16 cellular contexts compared by ENCODE assay signal in the genomic region with DNA sequence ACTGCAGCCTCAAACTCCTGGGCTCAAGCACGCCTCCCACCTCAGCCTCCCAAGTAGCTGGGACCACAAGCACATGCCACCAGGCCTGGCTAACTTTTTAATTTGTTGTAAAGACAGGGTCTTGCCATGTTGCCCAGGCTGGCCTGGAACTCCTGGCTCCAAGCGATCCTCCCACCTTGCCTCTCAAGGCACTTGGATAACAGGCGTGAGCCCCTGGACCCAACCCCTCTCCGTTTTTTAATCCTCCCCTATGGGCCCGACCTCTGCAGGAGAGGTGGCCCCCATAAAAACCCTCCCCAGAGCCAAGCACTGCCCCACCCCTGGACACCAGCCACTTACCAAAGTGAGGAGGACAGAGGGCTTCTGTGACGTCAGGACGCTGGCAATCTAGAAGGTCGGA. TPM values are rescaled to one million over a fixed set of nuclear protein-coding genes. Genes with fewer than 3 reads are reported as not detected.
A peak's percentile ranks its signal among the peaks of the same experiment; 100 is the strongest.
DNase-seq lines count a peak whose midpoint lies in the region; ATAC-seq, FAIRE-seq and TF ChIP-seq lines count a peak whose summit lies in the region.
"Had no signal": no experiment of that assay in that cellular context is flagged by ENCODE, and none has a peak within 500 bp of the region (broad histone marks: within the 10 kb centered on the region; RNA-seq: fewer than 3 reads in every experiment).

No MANE protein-coding gene starts in this region.

- no peak for FAIRE-seq in HepG2 (lab: Jason Lieb, UNC)
- FAIRE-seq: GM12878 had no signal

- TF ChIP-seq RAD21 in HepG2 (CRISPR knock-in tag; IDR thresholded peaks at IDR 0.05) = no peak

- POLR2A ChIA-PET in HepG2 (lab: Yijun Ruan, JAX) = no interaction called here

- CTCF ChIA-PET in HepG2 (lab: Yijun Ruan, JAX; ENCODE audit: low intra/inter-chr PET ratio, low total read pairs) = no interaction called here

- in situ Hi-C loops in HepG2 (cut with HindIII; ENCODE audit: extremely low pct_ligation_motif_present, low pct_unique_long_range_greater_than_20kb) = no loop called here

- TF ChIP-seq POLR2A in right lobe of liver (IDR thresholded peaks at IDR 0.05) (no peak), HepG2 (IDR thresholded peaks at IDR 0.05; ENCODE audit: insufficient read depth in 1 of 2, low read depth in 2 of 2, low read length in 2 of 2) (no peak), sigmoid colon (IDR thresholded peaks at IDR 0.05) (no peak)

- TF ChIP-seq CTCF in right lobe of liver (IDR thresholded peaks at IDR 0.05) (no peak), HepG2 (CRISPR knock-in tag; IDR thresholded peaks at IDR 0.05) (no peak), left lung (IDR thresholded peaks at IDR 0.05) (no peak), sigmoid colon (IDR thresholded peaks at IDR 0.05) (no peak)

- DNase-seq in right lobe of liver (peak in 2 of 3 donors; percentile 4 to 8), HepG2 (ENCODE audit: low spot score) (no peak), left lung (peak; percentile 12 to 53), sigmoid colon (peak; percentile 38), superior temporal gyrus (ENCODE audit: extremely low spot score) (no peak)
- DNase-seq: CD8-positive, alpha-beta T cell; DMS 273 treated with DMSO at 0.1 percent for 48 hours; DMS53; DND-41; EL; GM23248 had no signal

- H3K4me3 ChIP-seq in right lobe of liver = no peak overlapping the region
- no peak overlapping the region for H3K4me3 ChIP-seq in HepG2 (replicated peaks in 1 of 3; ENCODE audit: insufficient read depth in 1 of 3, low read depth in 2 of 3, low read length in 3 of 3)
- H3K4me3 ChIP-seq in left lung = no peak overlapping the region
- no peak overlapping the region for H3K4me3 ChIP-seq in sigmoid colon
- H3K4me3 ChIP-seq: BLaER1 treated with 17β-estradiol and CSF1 and Interleukin-3, amounts not matched to agents 10 nM and 100 nM; GM12878; GM23248; HAP-1 had no signal

- H3K36me3 ChIP-seq in right lobe of liver (peaks cover 0 to 24% (median 4%) of the 10 kb centered on the region in 4 donors), HepG2 (replicated peaks in 1 of 2; ENCODE audit: control insufficient read depth in 1 of 2, insufficient read depth in 2 of 2, low read length in 2 of 2) (peaks cover 2 to 7% of the 10 kb centered on the region in 2 experiments; a peak in 2 of 5 replicates), left lung (peaks cover 0 to 27% of the 10 kb centered on the region in 2 donors), sigmoid colon (peaks cover 0 to 27% (median 0%) of the 10 kb centered on the region in 4 donors)
- H3K36me3 ChIP-seq: HAP-1 had no signal

- H3K79me2 ChIP-seq in HepG2 (ENCODE audit: insufficient read depth, low read length) = no peaks in the 10 kb centered on the region

- no peak for ATAC-seq in right lobe of liver
- ATAC-seq in HepG2 = no peak
- ATAC-seq in left lung = no peak
- ATAC-seq in HG03159 (IDR thresholded peaks at IDR 0.05; ENCODE audit: unreplicated experiment) = no peak
- no peak for ATAC-seq in GM19463 (IDR thresholded peaks at IDR 0.05; ENCODE audit: unreplicated experiment)
- ATAC-seq: CD8-positive, alpha-beta T cell; GM12878 had no signal

- no TSS peak for BruUV-seq in HepG2 (replicated peaks; lab: Mats Ljungman, UMichigan)

- 85% methylated on average over 5 of the region's 8 CpGs for WGBS in right lobe of liver (ENCODE audit: insufficient coverage, low coverage, low lambda C conversion rate, missing lambda C conversion rate)
- 97% methylated on average over 8 of the region's 8 CpGs for WGBS in HepG2 (ENCODE audit: low lambda C conversion rate)
- 85 to 93% methylated on average over 8 of the region's 8 CpGs for WGBS in sigmoid colon, 2 donors

- no peaks in the 10 kb centered on the region for H4K20me1 ChIP-seq in HepG2 (ENCODE audit: insufficient read depth, low read length)

- H3K27ac ChIP-seq in right lobe of liver = no peak overlapping the region
- H3K27ac ChIP-seq in HepG2 (ENCODE audit: extremely low read length, insufficient read depth, low read length) = no peak overlapping the region
- H3K27ac ChIP-seq in left lung = no peak overlapping the region
- no peak overlapping the region for H3K27ac ChIP-seq in sigmoid colon
- H3K27ac ChIP-seq: BLaER1 treated with 17β-estradiol and CSF1 and Interleukin-3, amounts not matched to agents 10 nM and 100 nM; GM23248 had no signal

- no peak for TF ChIP-seq EP300 in HepG2 (IDR thresholded peaks at IDR 0.05; ENCODE audit: low read depth in 2 of 2, low read length in 2 of 2)
- no peak for TF ChIP-seq EP300 in HepG2 (CRISPR knock-in tag; IDR thresholded peaks at IDR 0.05; ENCODE audit: borderline replicate concordance)
- no peak for TF ChIP-seq EP300 in sigmoid colon (IDR thresholded peaks at IDR 0.05)

- H3K27me3 ChIP-seq in right lobe of liver (no peaks in the 10 kb centered on the region), HepG2 (ENCODE audit: control insufficient read depth in 1 of 2, insufficient read depth in 2 of 2, low read length in 2 of 2) (no peaks in the 10 kb centered on the region), left lung (no peaks in the 10 kb centered on the region), sigmoid colon (no peaks in the 10 kb centered on the region)
- H3K27me3 ChIP-seq: BLaER1 treated with 17β-estradiol and CSF1 and Interleukin-3, amounts not matched to agents 10 nM and 100 nM had no signal

- intact Hi-C loops in right lobe of liver (cut with DNase I) = no loop called here
- intact Hi-C loops in HepG2 (cut with micrococcal nuclease; ENCODE audit: unreplicated experiment) = no loop called here
- intact Hi-C loops in left lung (cut with DNase I) = no loop called here
- intact Hi-C loops in sigmoid colon (cut with DNase I) = no loop called here

- no peak overlapping the region for H3K9ac ChIP-seq in HepG2 (ENCODE audit: insufficient read depth, low read depth, low read length)
- H3K9ac ChIP-seq: BLaER1 treated with 17β-estradiol and CSF1 and Interleukin-3, amounts not matched to agents 10 nM and 100 nM; GM23248 had no signal

- H3K9me3 ChIP-seq in right lobe of liver (no peaks in the 10 kb centered on the region), HepG2 (ENCODE audit: low read length) (no peaks in the 10 kb centered on the region), left lung (no peaks in the 10 kb centered on the region), sigmoid colon (no peaks in the 10 kb centered on the region)
- H3K9me3 ChIP-seq: BLaER1 treated with 17β-estradiol and CSF1 and Interleukin-3, amounts not matched to agents 10 nM and 100 nM; HAP-1 had no signal

- H3K4me2 ChIP-seq in HepG2 (ENCODE audit: low read depth, low read length) = no peak overlapping the region
- H3K4me2 ChIP-seq: BLaER1 treated with 17β-estradiol and CSF1 and Interleukin-3, amounts not matched to agents 10 nM and 100 nM had no signal

- H2AFZ ChIP-seq in HepG2 (ENCODE audit: low read length) = no peak overlapping the region
- H2AFZ ChIP-seq: GM23248 had no signal

- H3K4me1 ChIP-seq in right lobe of liver (peaks cover 0 to 4% (median 0%) of the 10 kb centered on the region in 4 donors), HepG2 (ENCODE audit: insufficient read depth, low read length) (no peaks in the 10 kb centered on the region), left lung (no peaks in the 10 kb centered on the region), sigmoid colon (no peaks in the 10 kb centered on the region)
- H3K4me1 ChIP-seq: HAP-1 had no signal

TF ChIP-seq in HepG2, 621 proteins besides CTCF, POLR2A, EP300 and RAD21:
- TF ChIP-seq SIX4 (CRISPR knock-in tag; IDR thresholded peaks at IDR 0.05) = no peak
- TF ChIP-seq, protein P1, sequence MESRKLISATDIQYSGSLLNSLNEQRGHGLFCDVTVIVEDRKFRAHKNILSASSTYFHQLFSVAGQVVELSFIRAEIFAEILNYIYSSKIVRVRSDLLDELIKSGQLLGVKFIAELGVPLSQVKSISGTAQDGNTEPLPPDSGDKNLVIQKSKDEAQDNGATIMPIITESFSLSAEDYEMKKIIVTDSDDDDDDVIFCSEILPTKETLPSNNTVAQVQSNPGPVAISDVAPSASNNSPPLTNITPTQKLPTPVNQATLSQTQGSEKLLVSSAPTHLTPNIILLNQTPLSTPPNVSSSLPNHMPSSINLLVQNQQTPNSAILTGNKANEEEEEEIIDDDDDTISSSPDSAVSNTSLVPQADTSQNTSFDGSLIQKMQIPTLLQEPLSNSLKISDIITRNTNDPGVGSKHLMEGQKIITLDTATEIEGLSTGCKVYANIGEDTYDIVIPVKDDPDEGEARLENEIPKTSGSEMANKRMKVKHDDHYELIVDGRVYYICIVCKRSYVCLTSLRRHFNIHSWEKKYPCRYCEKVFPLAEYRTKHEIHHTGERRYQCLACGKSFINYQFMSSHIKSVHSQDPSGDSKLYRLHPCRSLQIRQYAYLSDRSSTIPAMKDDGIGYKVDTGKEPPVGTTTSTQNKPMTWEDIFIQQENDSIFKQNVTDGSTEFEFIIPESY (CRISPR knock-in tag; IDR thresholded peaks at IDR 0.05) = no peak

RNA-seq across cellular contexts. Expression of a gene that starts 28.6 kb away (rescaled TPM):
- total RNA-seq in right lobe of liver (100 to 1,000 TPM; 121 to 261 (median 167) TPM), HepG2 (2016; rRNA removed; fragmentation: Illumina TruSeq; extraction: Trizol) (75.1 and 81.0 TPM in 2 replicates), left lung (10 to 100 TPM; 73.2 to 90.1 TPM), sigmoid colon (10 to 100 TPM; 61.5 to 69.0 (median 64.9) TPM)
- total RNA-seq in HepG2 (2016; cell fraction: cytosol; rRNA removed; fragmentation: Illumina TruSeq; extraction: Trizol; ENCODE audit: low read depth) = 12.2 and 14.5 TPM in 2 replicates
- total RNA-seq in HepG2 (2016; cell fraction: insoluble cytoplasmic fraction; rRNA removed; fragmentation: Illumina TruSeq; extraction: Trizol) = 76.9 and 79.4 TPM in 2 replicates
- total RNA-seq in HepG2 (2016; cell fraction: membrane; rRNA removed; fragmentation: Illumina TruSeq; extraction: Trizol) = 29.4 and 31.9 TPM in 2 replicates
- total RNA-seq in HepG2 (2016; cell fraction: nucleus; rRNA removed; fragmentation: Illumina TruSeq; extraction: Trizol) = 35.5 and 39.2 TPM in 2 replicates
- polyA plus RNA-seq in HepG2 (2011; rRNA removed) (60.7 and 63.7 TPM in 2 replicates), sigmoid colon (100 to 1,000 TPM in 1 of 3 donors, 10 to 100 TPM in 2; 50.0 to 187 (median 79.3) TPM)
- polyA plus RNA-seq in HepG2 (2011; cell fraction: cytosol; rRNA removed) = 56.0 and 100 TPM in 2 replicates
- polyA plus RNA-seq in HepG2 (2011; cell fraction: nucleus; rRNA removed) = 50.1 and 50.6 TPM in 2 replicates
- 45.4 and 52.9 TPM in 2 replicates for polyA plus RNA-seq in HepG2 (2012)
- polyA plus RNA-seq in HepG2 (2016; cell fraction: cytosol; fragmentation: Illumina TruSeq; extraction: Trizol; ENCODE audit: low read depth) = 14.1 and 18.0 TPM in 2 replicates
- polyA plus RNA-seq in HepG2 (2016; cell fraction: insoluble cytoplasmic fraction; fragmentation: Illumina TruSeq; extraction: Trizol; ENCODE audit: low read depth) = 103 and 110 TPM in 2 replicates
- 30.2 and 30.4 TPM in 2 replicates for polyA plus RNA-seq in HepG2 (2016; cell fraction: membrane; fragmentation: Illumina TruSeq; extraction: Trizol; ENCODE audit: low read depth)
- polyA plus RNA-seq in HepG2 (2016; cell fraction: nucleus; fragmentation: Illumina TruSeq; extraction: Trizol; ENCODE audit: insufficient read depth, low read depth) = 79.7 and 88.3 TPM in 2 replicates
- polyA minus RNA-seq in HepG2 (2011; rRNA and poly(A)+ RNA removed; ENCODE audit: low replicate concordance) = 62.3 and 119 TPM in 2 replicates
- polyA minus RNA-seq in HepG2 (2011; cell fraction: cytosol; rRNA and poly(A)+ RNA removed) = 32.5 and 35.0 TPM in 2 replicates
- 14.2 and 19.1 TPM in 2 replicates for polyA minus RNA-seq in HepG2 (2011; cell fraction: nucleus; rRNA and poly(A)+ RNA removed)

Comparison
In these comparisons a context has a peak if more than half of its experiments do, and no peak if none do; other contexts are left out.
1. DNase-seq: peak in right lobe of liver (2 of 3), left lung (2 of 2) and sigmoid colon (single experiment); none in HepG2 (single experiment) and superior temporal gyrus (single experiment).